23 cellular contexts compared by ENCODE assay signal in genomic region chr3:120795959-120796358, GRCh38.
"Had no signal": no experiment of that assay in that cellular context is flagged by ENCODE, and none has a peak within 500 bp of the region (broad histone marks: within the 10 kb centered on the region; RNA-seq: fewer than 3 reads in every experiment).

No MANE protein-coding gene starts in this region.

- H3K4me3 ChIP-seq: breast epithelium had no signal

- H3K4me3 Mint-ChIP-seq: activated CD4-positive, alpha-beta T cell treated with anti-CD3 and anti-CD28 coated beads for 36 hours; activated CD8-positive, alpha-beta T cell treated with anti-CD3 and anti-CD28 coated beads for 36 hours; activated naive CD4-positive, alpha-beta T cell treated with anti-CD3 and anti-CD28 coated beads, Interleukin-2, amount 10 ng/mL, durations not matched to agents 7 days and 5 days; activated naive CD8-positive, alpha-beta T cell treated with anti-CD3 and anti-CD28 coated beads for 36 hours; activated T-cell treated with anti-CD3 and anti-CD28 coated beads, Interleukin-2, amount 50 U/mL, for 72 hours had no signal

- H3K4me2 ChIP-seq: SK-N-SH had no signal

- H3K4me1 ChIP-seq: breast epithelium had no signal

- H3K27me3 ChIP-seq: breast epithelium had no signal

- H3K27ac Mint-ChIP-seq: activated CD4-positive, alpha-beta T cell treated with anti-CD3 and anti-CD28 coated beads for 36 hours; activated CD8-positive, alpha-beta T cell treated with anti-CD3 and anti-CD28 coated beads for 36 hours; activated naive CD4-positive, alpha-beta T cell treated with anti-CD3 and anti-CD28 coated beads, Interleukin-2, amount 10 ng/mL, durations not matched to agents 7 days and 5 days; activated naive CD8-positive, alpha-beta T cell treated with anti-CD3 and anti-CD28 coated beads for 36 hours; activated T-cell treated with anti-CD3 and anti-CD28 coated beads, Interleukin-2, amount 50 U/mL, for 72 hours; activated T-helper 2 cell treated with anti-CD3 and anti-CD28 coated beads, Interferon-gamma antibody, Interleukin-2, Interleukin-4, amounts not matched to agents 10 μg/mL and 5 μg/mL and 100 μg/mL, durations not matched to agents 14 hours and 24 hours and 36 hours had no signal

- H3K4me1 Mint-ChIP-seq: activated naive CD4-positive, alpha-beta T cell treated with anti-CD3 and anti-CD28 coated beads, Interleukin-2, amount 10 ng/mL, durations not matched to agents 7 days and 5 days had no signal

- H3K36me3 Mint-ChIP-seq: activated naive CD4-positive, alpha-beta T cell treated with anti-CD3 and anti-CD28 coated beads, Interleukin-2, amount 10 ng/mL, durations not matched to agents 7 days and 5 days; activated naive CD8-positive, alpha-beta T cell treated with anti-CD3 and anti-CD28 coated beads for 36 hours had no signal

- ATAC-seq: activated CD4-positive, alpha-beta T cell treated with anti-CD3 and anti-CD28 coated beads for 36 hours; activated CD8-positive, alpha-beta T cell treated with anti-CD3 and anti-CD28 coated beads for 36 hours; Panc1; Right ventricle myocardium inferior had no signal

- H3K27me3 Mint-ChIP-seq: activated CD4-positive, alpha-beta T cell treated with anti-CD3 and anti-CD28 coated beads for 36 hours; activated CD8-positive, alpha-beta T cell treated with anti-CD3 and anti-CD28 coated beads for 36 hours; activated naive CD4-positive, alpha-beta T cell treated with anti-CD3 and anti-CD28 coated beads, Interleukin-2, amount 10 ng/mL, durations not matched to agents 7 days and 5 days had no signal

- H3K9me2 ChIP-seq: SK-N-SH had no signal

- H3K9ac ChIP-seq: SK-N-SH had no signal

- DNase-seq: activated CD4-positive, alpha-beta T cell treated with anti-CD3 and anti-CD28 coated beads for 36 hours; activated CD8-positive, alpha-beta memory T cell treated with anti-CD3 and anti-CD28 coated beads, Interleukin-2, amount 50 U/mL, for 4 hours; activated CD8-positive, alpha-beta T cell treated with anti-CD3 and anti-CD28 coated beads for 36 hours; activated gamma-delta T cell treated with Interleukin-2 at 50 U/mL for 16 hours; activated naive CD4-positive, alpha-beta T cell treated with anti-CD3 and anti-CD28 coated beads, Interleukin-2, amount 10 ng/mL, durations not matched to agents 7 days and 5 days; activated naive CD8-positive, alpha-beta T cell treated with anti-CD3 and anti-CD28 coated beads for 36 hours; activated T-cell treated with anti-CD3 and anti-CD28 coated beads, Interleukin-2, amount 50 U/mL, for 72 hours; caudate nucleus; Kasumi-1; KBM-7; NCI-H1048; NCI-H1694 treated with DMSO at 0.1 percent for 48 hours; NCI-H2029 treated with DMSO at 0.1 percent for 48 hours; NCI-H345; NCI-H510A treated with DMSO at 0.1 percent for 48 hours; RPMI8226; SK-N-SH; T-helper 1 cell; WERI-Rb-1 had no signal

- H3K27ac ChIP-seq: breast epithelium, WERI-Rb-1 had no signal

- H3K9me3 ChIP-seq: breast epithelium, SK-N-SH had no signal

- H3K9me3 Mint-ChIP-seq: activated CD8-positive, alpha-beta T cell treated with anti-CD3 and anti-CD28 coated beads for 36 hours; activated naive CD4-positive, alpha-beta T cell treated with anti-CD3 and anti-CD28 coated beads, Interleukin-2, amount 10 ng/mL, durations not matched to agents 7 days and 5 days; activated naive CD8-positive, alpha-beta T cell treated with anti-CD3 and anti-CD28 coated beads for 36 hours; activated T-cell treated with anti-CD3 and anti-CD28 coated beads, Interleukin-2, amount 50 U/mL, for 72 hours; activated T-helper 2 cell treated with anti-CD3 and anti-CD28 coated beads, Interferon-gamma antibody, Interleukin-2, Interleukin-4, amounts not matched to agents 10 μg/mL and 5 μg/mL and 100 μg/mL, durations not matched to agents 14 hours and 24 hours and 36 hours had no signal

- H3K36me3 ChIP-seq: breast epithelium, WERI-Rb-1 had no signal
